Comparison of ENCODE assay signal across 8 cellular contexts in genomic region chr19:41882568-41883462, GRCh38. TPM values are rescaled to one million over a fixed set of nuclear protein-coding genes. Genes with fewer than 3 reads are reported as not detected.
DNase-seq lines count a peak whose midpoint lies in the region; ATAC-seq and TF ChIP-seq lines count a peak whose summit lies in the region.

ARHGEF1 (plus strand) TSS chr19:41883184; CDS start chr19:41888083, 4,899 bp downstream.

- H3K9me3 ChIP-seq in Caco-2 (no peaks in the 10 kb centered on the region), HUES64 (ENCODE audit: insufficient read depth, low read depth, low read length) (no peaks in the 10 kb centered on the region)

- H3K27ac ChIP-seq in HUES64 (ENCODE audit: low read depth, low read length) = no peak within 1 kb of the TSS

- no peaks in the 10 kb centered on the region for H3K36me3 ChIP-seq in Caco-2 (ENCODE audit: control insufficient read depth, insufficient read depth, low read length)
- no peaks in the 10 kb centered on the region for H3K36me3 ChIP-seq in HUES64 (ENCODE audit: insufficient read depth, low read length)

- H3K4me1 Mint-ChIP-seq in Caco-2 (ENCODE audit: low read depth, unreplicated experiment) = peaks cover 21% of the 10 kb centered on the region

- ATAC-seq in HG03565 (IDR thresholded peaks at IDR 0.05; ENCODE audit: unreplicated experiment) = no peak
- no peak for ATAC-seq in GM19452 (IDR thresholded peaks at IDR 0.05; ENCODE audit: unreplicated experiment)

- peaks cover 17% of the 10 kb centered on the region for H3K4me1 ChIP-seq in Caco-2
- H3K4me1 ChIP-seq in HUES64 (ENCODE audit: insufficient read depth, low read length) = peaks cover 11% of the 10 kb centered on the region

- intact Hi-C loops in Caco-2 (cut with micrococcal nuclease; ENCODE audit: unreplicated experiment) = loop anchor here (5.0 kb wide), 1 partner anchor 194 kb away; the partner anchor contains the start of gene ZNF574

- H3K27me3 ChIP-seq in Caco-2 (replicated peaks; ENCODE audit: control insufficient read depth, insufficient read depth, low read length) (no peaks in the 10 kb centered on the region), HUES64 (ENCODE audit: insufficient read depth, low read length) (peaks cover 29% of the 10 kb centered on the region)

- peak within 1 kb of the TSS; percentile 91 for H3K4me3 Mint-ChIP-seq in Caco-2 (ENCODE audit: unreplicated experiment)

- DNase-seq in Caco-2 = peak in 1 of 2 experiments; percentile 42
- DNase-seq in UCSD-AML1 (lab: John Stamatoyannopoulos, UW; ENCODE audit: unreplicated experiment) = peak; percentile 84
- peak; percentile 42 for DNase-seq in cerebellum (ENCODE audit: low spot score)
- peak; percentile 43 for DNase-seq in left kidney (ENCODE audit: low read depth, low spot score)
- peak; percentile 27 to 38 for DNase-seq in stimulated activated CD8-positive, alpha-beta memory T cell treated with anti-CD3 and anti-CD28 coated beads, Interleukin-2, amount 100 ng/mL, for 1 hour (ENCODE audit: low read depth in 2 of 2)

- H3K9me3 Mint-ChIP-seq in Caco-2 (ENCODE audit: unreplicated experiment) = no peaks in the 10 kb centered on the region

- no peak for TF ChIP-seq CTCF in Caco-2 (IDR thresholded peaks at IDR 0.05; ENCODE audit: insufficient read depth in 1 of 2, low read depth in 1 of 2, low read length in 1 of 2, severe bottlenecking in 1 of 2, unreplicated experiment in 1 of 2)

- POLR2A ChIA-PET in Caco-2 (lab: Charles Lee) = interaction anchor here (1.6 kb wide), 1 partner anchor 10 kb away, joined by 13 read pairs; no protein-coding TSS in a partner anchor

- H3K4me3 ChIP-seq in Caco-2 (ENCODE audit: low read depth, low read length) (peak within 1 kb of the TSS; percentile 89), HUES64 (ENCODE audit: low read length) (peak within 1 kb of the TSS; percentile 90)

- WGBS in HUES64 = 2% methylated on average over 80 of the region's 80 CpGs

- CTCF ChIA-PET in Caco-2 (lab: Charles Lee) = no interaction called here

- H3K36me3 Mint-ChIP-seq in Caco-2 (ENCODE audit: insufficient read depth, unreplicated experiment) = peaks cover 11% of the 10 kb centered on the region

- H3K9ac ChIP-seq in HUES64 (ENCODE audit: low read depth, low read length) = peak within 1 kb of the TSS; percentile 62

- H3K27me3 Mint-ChIP-seq in Caco-2 (ENCODE audit: insufficient read depth, unreplicated experiment) = peaks cover 3% of the 10 kb centered on the region

- H3K27ac Mint-ChIP-seq in Caco-2 (ENCODE audit: unreplicated experiment) = peak within 1 kb of the TSS; percentile 83

- no TSS peak for BruUV-seq in Caco-2 (replicated peaks; lab: Mats Ljungman, UMichigan)

RNA-seq across cellular contexts. Expression of gene ARHGEF1, which starts in this region (rescaled TPM):
- total RNA-seq in Caco-2 (2022) = 60.2 and 63.5 TPM in 2 replicates
- 26.3 TPM for polyA plus RNA-seq in HUES64 (2013, experiment 1 of 2)
- 32.8 TPM for polyA plus RNA-seq in HUES64 (2013, experiment 2 of 2)
- 11.2 TPM for total RNA-seq in cerebellum
